In the genomic region with DNA sequence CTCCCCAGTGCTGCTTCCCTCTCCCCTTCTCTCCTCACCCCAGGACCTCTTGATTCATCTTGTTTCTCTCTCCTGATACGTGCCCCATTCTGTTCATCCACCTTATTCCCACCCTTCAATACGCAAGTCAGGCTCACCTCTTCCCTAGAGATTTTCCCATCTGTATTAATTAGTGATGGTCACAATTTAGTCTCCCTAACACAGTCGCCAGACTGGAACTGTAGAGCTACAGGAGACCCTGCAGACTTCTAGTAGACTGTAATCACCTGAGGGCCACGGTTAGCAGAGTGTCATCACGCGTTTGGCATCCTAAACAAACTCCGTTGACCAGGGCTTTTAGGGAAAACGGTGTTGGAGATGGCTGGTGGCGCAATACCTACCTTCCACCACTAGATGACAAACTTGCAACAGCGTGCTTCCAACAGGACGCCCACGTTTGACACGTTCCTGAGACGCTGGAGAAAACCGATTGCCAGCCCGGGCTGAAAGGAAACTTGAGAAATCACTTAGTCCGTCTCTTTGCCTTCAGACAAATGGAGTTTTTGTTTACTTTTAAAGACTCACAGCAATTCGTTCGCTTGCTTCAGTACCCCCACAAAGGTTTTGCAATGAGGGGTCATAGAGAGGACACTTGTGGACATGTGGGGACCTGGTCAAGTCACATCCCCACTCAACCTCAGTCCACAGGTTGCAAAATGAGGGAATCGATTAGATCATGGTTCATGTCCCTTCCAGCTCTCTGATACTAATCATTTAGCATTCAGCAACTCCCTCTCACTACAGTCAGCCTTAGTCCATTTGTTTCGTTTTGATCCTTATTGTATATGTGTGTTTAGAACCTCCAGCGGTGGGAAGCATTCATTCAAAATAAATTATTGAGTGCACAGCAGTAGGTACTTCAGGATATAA, we compare ENCODE assay signal across 8 cellular contexts. TPM values are rescaled to one million over a fixed set of nuclear protein-coding genes. Genes with fewer than 3 reads are reported as not detected.
DNase-seq lines count a peak whose midpoint lies in the region; ATAC-seq and TF ChIP-seq lines count a peak whose summit lies in the region.

No MANE protein-coding gene starts in this region.

- no peaks in the 10 kb centered on the region for H3K27me3 ChIP-seq in AG04450 (ENCODE audit: control insufficient read depth, insufficient read depth, low read length)

- peak overlapping the region; percentile 46 for H3K4me3 ChIP-seq in AG04450 (ENCODE audit: low read depth, low read length)

- H3K9me3 Mint-ChIP-seq in nephron progenitor cell, result peaks cover 12% of the 10 kb centered on the region

- TF ChIP-seq CTCF in AG04450 (IDR thresholded peaks at IDR 0.05; ENCODE audit: low read depth, low read length), result peak; percentile 100
- peak; percentile 100 for TF ChIP-seq CTCF in RWPE1 (conservative IDR thresholded peaks at IDR 0.05; ENCODE audit: low read depth)
- peak; percentile 98 for TF ChIP-seq CTCF in nephron progenitor cell (IDR thresholded peaks at IDR 0.05)

- CTCF ChIA-PET in AG04450 (lab: Charles Lee), result interaction anchor here (0.6 to 2.5 kb wide), 15 partner anchors 9 to 386 kb away, joined by 3 to 52 read pairs (median 4); no protein-coding TSS in a partner anchor
- CTCF ChIA-PET in RWPE1 (lab: Yijun Ruan, JAX), result interaction anchor here (0.7 to 2.5 kb wide), 7 partner anchors 15 to 87 kb away, joined by 3 to 9 read pairs (median 4); no protein-coding TSS in a partner anchor

- ATAC-seq in GM19324 (IDR thresholded peaks at IDR 0.05; ENCODE audit: low FRiP score, unreplicated experiment), result peak; percentile 68
- ATAC-seq in stimulated activated naive CD8-positive, alpha-beta T cell treated with anti-CD3 and anti-CD28 coated beads, Interleukin-15, Interleukin-2, amounts not matched to agents 100 U/mL and 50 U/mL, for 24 hours, result peak; percentile 76

- POLR2A ChIA-PET in AG04450 (lab: Yijun Ruan, JAX) (interaction anchor here (1.0 to 1.4 kb wide), 3 partner anchors 49 to 86 kb away, joined by 3 to 5 read pairs (median 3); no protein-coding TSS in a partner anchor), RWPE1 (lab: Yijun Ruan, JAX; ENCODE audit: low non-redundant PET) (no interaction called here)

- peak overlapping the region; percentile 75 for H3K27ac ChIP-seq in AG04450 (ENCODE audit: low read depth, low read length)
- H3K27ac ChIP-seq in RWPE1, result no peak overlapping the region

- H3K27ac Mint-ChIP-seq in nephron progenitor cell, result no peak overlapping the region

- no peaks in the 10 kb centered on the region for H3K9me3 ChIP-seq in AG04450 (ENCODE audit: control insufficient read depth, insufficient read depth, low read length)

- DNase-seq in AG04450 (ENCODE audit: low read depth, low spot score) (peak; percentile 93), M059J (ENCODE audit: low read depth) (peak; percentile 92), RWPE1 (ENCODE audit: low spot score) (peak; percentile 87), fibroblast of peridontal ligament (ENCODE audit: extremely low read depth) (peak; percentile 97), nephron progenitor cell (peak; percentile 77)
- peak; percentile 28 to 42 for DNase-seq in activated T-helper 1 cell treated with anti-CD3 and anti-CD28 coated beads, Interleukin-2, amount 50 U/mL, for 16 hours (ENCODE audit: low read depth in 1 of 2, low spot score in 1 of 2)
- peak; percentile 78 for DNase-seq in stimulated activated naive CD8-positive, alpha-beta T cell treated with anti-CD3 and anti-CD28 coated beads, Interleukin-15, Interleukin-2, amounts not matched to agents 100 U/mL and 50 U/mL, for 24 hours

- peak overlapping the region; percentile 56 for H3K4me3 Mint-ChIP-seq in nephron progenitor cell

- peaks cover 45% of the 10 kb centered on the region for H3K4me1 Mint-ChIP-seq in nephron progenitor cell

- H3K36me3 Mint-ChIP-seq in nephron progenitor cell (ENCODE audit: low read depth), result no peaks in the 10 kb centered on the region

- peaks cover 6% of the 10 kb centered on the region for H3K27me3 Mint-ChIP-seq in nephron progenitor cell (ENCODE audit: low read depth, poor library complexity)

RNA-seq across cellular contexts. Expression of a gene that starts 20.6 kb away (rescaled TPM):
- 0.17 and 0.19 TPM in 2 replicates for polyA plus RNA-seq in AG04450 (2011; rRNA removed)
- polyA minus RNA-seq in AG04450 (2011; rRNA and poly(A)+ RNA removed), result not detected in 2 replicates
- not detected in 2 replicates for total RNA-seq in M059J (2014; rRNA removed; shearing (Covaris generic))

RNA-seq across cellular contexts. Expression of a gene that starts 23.8 kb away (rescaled TPM):
- polyA plus RNA-seq in AG04450 (2011; rRNA removed), result 26.2 and 30.9 TPM in 2 replicates
- polyA minus RNA-seq in AG04450 (2011; rRNA and poly(A)+ RNA removed), result 49.2 and 52.3 TPM in 2 replicates
- total RNA-seq in M059J (2014; rRNA removed; shearing (Covaris generic)), result 0.94 and 3.1 TPM in 2 replicates

RNA-seq across cellular contexts. Expression of a gene that starts 40.7 kb away (rescaled TPM):
- 97.8 and 120 TPM in 2 replicates for polyA plus RNA-seq in AG04450 (2011; rRNA removed)
- polyA minus RNA-seq in AG04450 (2011; rRNA and poly(A)+ RNA removed), result 147 and 181 TPM in 2 replicates
- total RNA-seq in M059J (2014; rRNA removed; shearing (Covaris generic)), result 68.1 and 90.9 TPM in 2 replicates

Comparison
In these comparisons a context has a peak if more than half of its experiments do, and no peak if none do; other contexts are left out.
1. DNase-seq: peak in every context shown above with its lines; median percentile 97 in fibroblast of peridontal ligament; 93 in AG04450; 92 in M059J; 87 in RWPE1; 78 in stimulated activated naive CD8-positive, alpha-beta T cell treated with anti-CD3 and anti-CD28 coated beads, Interleukin-15, Interleukin-2, amounts not matched to agents 100 U/mL and 50 U/mL, for 24 hours; 77 in nephron progenitor cell; 35 in activated T-helper 1 cell treated with anti-CD3 and anti-CD28 coated beads, Interleukin-2, amount 50 U/mL, for 16 hours.